In the genomic region with DNA sequence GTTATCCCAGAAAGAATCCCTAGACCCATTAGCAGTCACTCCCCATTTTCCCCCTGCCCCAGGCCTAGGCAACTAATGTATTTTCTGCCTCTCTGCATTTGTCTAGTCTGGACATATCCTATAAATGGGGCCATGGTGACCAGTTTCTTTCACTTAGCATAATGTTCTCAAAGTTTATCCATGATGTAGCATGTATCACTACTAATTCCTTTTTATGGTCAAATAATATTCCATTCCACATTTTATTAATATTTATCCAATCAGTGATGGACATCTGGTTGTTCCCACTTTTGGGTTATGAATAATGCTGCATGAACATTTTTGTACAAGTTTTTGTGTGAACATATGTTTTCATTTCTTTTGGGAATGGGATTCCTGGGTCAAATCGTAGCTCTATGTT, we compare ENCODE assay signal across 9 cellular contexts. TPM values are rescaled to one million over a fixed set of nuclear protein-coding genes. Genes with fewer than 3 reads are reported as not detected.
DNase-seq lines count a peak whose midpoint lies in the region; ATAC-seq and TF ChIP-seq lines count a peak whose summit lies in the region.
"Had no signal": no experiment of that assay in that cellular context is flagged by ENCODE, and none has a peak within 500 bp of the region (broad histone marks: within the 10 kb centered on the region; RNA-seq: fewer than 3 reads in every experiment).

No MANE protein-coding gene starts in this region.

- H3K27me3 Mint-ChIP-seq in CD4-positive, alpha-beta memory T cell, result peaks cover 11 to 29% of the 10 kb centered on the region in 2 donors
- H3K27me3 Mint-ChIP-seq in osteocyte (ENCODE audit: unreplicated experiment), result no peaks in the 10 kb centered on the region

- H3K4me1 ChIP-seq in CD4-positive, alpha-beta memory T cell (ENCODE audit: insufficient read depth, low read length), result peaks cover 15% of the 10 kb centered on the region
- H3K4me1 ChIP-seq in SJCRH30 (0 out of 2 replicates have a peak, but pooled peaks cover 2% of the 10 kb centered on the region), esophagus muscularis mucosa (peaks cover 30 to 49% (median 41%) of the 10 kb centered on the region in 4 donors)

- peaks cover 13 to 19% (median 13%) of the 10 kb centered on the region in 4 donors for H3K4me1 Mint-ChIP-seq in CD4-positive, alpha-beta memory T cell
- H3K4me1 Mint-ChIP-seq in osteocyte (ENCODE audit: unreplicated experiment), result peaks cover 47% of the 10 kb centered on the region

- TF ChIP-seq EP300 in esophagus muscularis mucosa (IDR thresholded peaks at IDR 0.05), result no peak

- 81% methylated on average over 1 of the region's 1 CpG for WGBS in esophagus muscularis mucosa

- no peaks in the 10 kb centered on the region for H3K27me3 ChIP-seq in CD4-positive, alpha-beta memory T cell (ENCODE audit: insufficient read depth, low read length)
- H3K27me3 ChIP-seq in SJCRH30 (no peaks in the 10 kb centered on the region), esophagus muscularis mucosa (no peaks in the 10 kb centered on the region)

- no peak overlapping the region for H3K4me3 ChIP-seq in CD4-positive, alpha-beta memory T cell (ENCODE audit: low read length in 2 of 2)
- H3K4me3 ChIP-seq in SJCRH30 (peak overlapping the region; percentile 74), esophagus muscularis mucosa (peak overlapping the region; percentile 80 to 98 (median 92))

- no peak for TF ChIP-seq POLR2A in esophagus muscularis mucosa (IDR thresholded peaks at IDR 0.05; ENCODE audit: low read depth)

- peaks cover 0 to 8% (median 0%) of the 10 kb centered on the region in 8 donors for H3K9me3 Mint-ChIP-seq in CD4-positive, alpha-beta memory T cell
- H3K9me3 Mint-ChIP-seq in osteocyte (ENCODE audit: unreplicated experiment), result no peaks in the 10 kb centered on the region

- CTCF ChIA-PET in CD4-positive, alpha-beta memory T cell (lab: Charles Lee; ENCODE audit: partially characterized antibody), result interaction anchor here (0.7 to 2.7 kb wide), 5 partner anchors 13 to 1290 kb away, joined by 3 to 14 read pairs (median 10); no protein-coding TSS in a partner anchor

- H3K4me3 Mint-ChIP-seq in CD4-positive, alpha-beta memory T cell, result peak overlapping the region; percentile 82 to 93 (median 89)
- H3K4me3 Mint-ChIP-seq in osteocyte (ENCODE audit: unreplicated experiment), result peak overlapping the region; percentile 94

- H3K27ac Mint-ChIP-seq in CD4-positive, alpha-beta memory T cell, result peak overlapping the region in 2 of 7 donors; percentile 68 to 85
- H3K27ac Mint-ChIP-seq in osteocyte (ENCODE audit: unreplicated experiment), result peak overlapping the region; percentile 92

- no peak overlapping the region for H3K27ac ChIP-seq in CD4-positive, alpha-beta memory T cell (ENCODE audit: low read depth, low read length)
- H3K27ac ChIP-seq in SJCRH30, result peak overlapping the region; percentile 70; the same call in 1 of the 2 replicates
- H3K27ac ChIP-seq in esophagus muscularis mucosa (replicated peaks in 1 of 4), result peak overlapping the region; percentile 94 to 99 (median 98)

- no peaks in the 10 kb centered on the region for H3K9me3 ChIP-seq in CD4-positive, alpha-beta memory T cell (ENCODE audit: control insufficient read depth in 1 of 2, low read length in 2 of 2)
- H3K9me3 ChIP-seq in SJCRH30 (replicated peaks), result no peaks in the 10 kb centered on the region
- no peaks in the 10 kb centered on the region for H3K9me3 ChIP-seq in esophagus muscularis mucosa

- no peaks in the 10 kb centered on the region for H3K36me3 ChIP-seq in CD4-positive, alpha-beta memory T cell (ENCODE audit: insufficient read depth, low read length)
- H3K36me3 ChIP-seq in SJCRH30 (0 out of 2 replicates have a peak, but pooled peaks cover 3% of the 10 kb centered on the region), esophagus muscularis mucosa (peaks cover 0 to 4% (median 0%) of the 10 kb centered on the region in 4 donors)

- no peak for ATAC-seq in GM18498 (IDR thresholded peaks at IDR 0.05; ENCODE audit: unreplicated experiment)

- no peak for DNase-seq in CD4-positive, alpha-beta memory T cell
- DNase-seq in SJCRH30 (peak in 1 of 2 experiments; percentile 9), esophagus muscularis mucosa (ENCODE audit: extremely low spot score) (no peak), osteocyte (ENCODE audit: extremely low spot score, unreplicated experiment) (no peak), NCI-H2196 treated with DMSO at 0.1 percent for 48 hours (lab: John Stamatoyannopoulos, UW; ENCODE audit: unreplicated experiment) (no peak), NCI-H2081 treated with DMSO at 0.1 percent for 48 hours (lab: John Stamatoyannopoulos, UW) (no peak), NCI-H2227 treated with DMSO at 0.1 percent for 48 hours (lab: John Stamatoyannopoulos, UW) (no peak)
- DNase-seq: NCI-H2081 had no signal

- intact Hi-C loops in CD4-positive, alpha-beta memory T cell (cut with micrococcal nuclease), result loop anchor here (5.0 kb wide), 1 partner anchor 1355 kb away; no protein-coding TSS in a partner anchor
- intact Hi-C loops in esophagus muscularis mucosa (cut with DNase I), result no loop called here

- no peak for TF ChIP-seq CTCF in esophagus muscularis mucosa (IDR thresholded peaks at IDR 0.05)
- TF ChIP-seq CTCF in osteocyte (IDR thresholded peaks at IDR 0.05), result no peak

- POLR2A ChIA-PET in CD4-positive, alpha-beta memory T cell (lab: Charles Lee; ENCODE audit: partially characterized antibody), result no interaction called here

- H3K36me3 Mint-ChIP-seq in CD4-positive, alpha-beta memory T cell, result peaks cover 0 to 10% of the 10 kb centered on the region in 2 donors
- peaks cover 5% of the 10 kb centered on the region for H3K36me3 Mint-ChIP-seq in osteocyte (ENCODE audit: unreplicated experiment)

RNA-seq across cellular contexts. Expression of a gene that starts 1.5 kb away (rescaled TPM):
- total RNA-seq in CD4-positive, alpha-beta memory T cell, result 1 to 10 TPM; 6.1 to 6.3 TPM
- polyA plus RNA-seq in CD4-positive, alpha-beta memory T cell, result 1 to 10 TPM; 1.4 to 2.5 TPM
- total RNA-seq in SJCRH30 (2014; rRNA removed; shearing (Covaris generic)), result 11.1 and 15.4 TPM in 2 replicates
- 10 to 100 TPM; 19.7 to 26.6 (median 23.1) TPM for total RNA-seq in esophagus muscularis mucosa
- total RNA-seq in osteocyte, result 41.5 and 48.0 TPM in 2 replicates

Comparison
In these comparisons a context has a peak if more than half of its experiments do, and no peak if none do; other contexts are left out.
1. H3K4me3 ChIP-seq: peak in SJCRH30 (single experiment) and esophagus muscularis mucosa (4 of 4); none in CD4-positive, alpha-beta memory T cell (0 of 2).